In genomic region chr7:101217388-101218235, GRCh38 we compare ENCODE assay signal across 1 cellular context.
TF ChIP-seq lines count a peak whose summit lies in the region.

Gene PLOD3 (minus strand): TSS chr7:101217581. CDS start chr7:101217274, 307 bp downstream.
Gene ZNHIT1 (plus strand): TSS chr7:101218165. CDS start chr7:101218196, 31 bp downstream.

TF ChIP-seq in GM12878, 131 proteins besides CTCF, POLR2A, EP300 and RAD21 (continued from another document):
- TF ChIP-seq CUX1 (IDR thresholded peaks at IDR 0.05; ENCODE audit: insufficient replicate concordance, low read depth, low read length) (no peak), SREBF2 (IDR thresholded peaks at IDR 0.05; ENCODE audit: low read length) (no peak), MYB (IDR thresholded peaks at IDR 0.05; ENCODE audit: borderline replicate concordance, low read depth, low read length) (no peak), HDGF (IDR thresholded peaks at IDR 0.05) (no peak), HDAC2 (IDR thresholded peaks at IDR 0.05) (no peak), TCF7 (IDR thresholded peaks at IDR 0.05; ENCODE audit: borderline replicate concordance) (no peak), SUZ12 (IDR thresholded peaks at IDR 0.05; ENCODE audit: unreplicated experiment) (no peak), SMC3 (IDR thresholded peaks at IDR 0.05; ENCODE audit: borderline replicate concordance, low read length) (no peak), ASH2L (IDR thresholded peaks at IDR 0.05; ENCODE audit: borderline replicate concordance, low read depth) (no peak), ZBTB4 (CRISPR knock-in tag; IDR thresholded peaks at IDR 0.05) (no peak), YY1 (IDR thresholded peaks at IDR 0.05; ENCODE audit: low read depth, low read length) (peak; percentile 99), BRCA1 (IDR thresholded peaks at IDR 0.05; ENCODE audit: low read depth, low read length) (no peak), ZSCAN29 (IDR thresholded peaks at IDR 0.05) (no peak), MTA3 (IDR thresholded peaks at IDR 0.05; ENCODE audit: borderline replicate concordance, low read length) (no peak; the same call in 1 of the 2 replicates), USF1 (IDR thresholded peaks at IDR 0.05; ENCODE audit: borderline replicate concordance, extremely low read length, insufficient read depth, low read depth, low read length) (no peak), GATAD2B (conservative IDR thresholded peaks at IDR 0.05; ENCODE audit: low read depth) (no peak), TBL1XR1 (IDR thresholded peaks at IDR 0.05; ENCODE audit: low read depth, low read length) (0 out of 2 replicates have a peak, but pooled peaks have one; percentile 49), KLF5 (IDR thresholded peaks at IDR 0.05; ENCODE audit: partially characterized antibody) (no peak), ESRRA (IDR thresholded peaks at IDR 0.05; ENCODE audit: low read length) (no peak), CHD1 (IDR thresholded peaks at IDR 0.05; ENCODE audit: low read depth, low read length) (no peak), POU2F2 (IDR thresholded peaks at IDR 0.05; ENCODE audit: borderline replicate concordance, low read depth, low read length) (peak; percentile 24; the same call in 1 of the 3 replicates), SPI1 (IDR thresholded peaks at IDR 0.05; ENCODE audit: borderline replicate concordance, insufficient read depth, low read depth, low read length) (peak; percentile 47; the same call in 1 of the 2 replicates), BCLAF1 (IDR thresholded peaks at IDR 0.05) (no peak), TCF3 (IDR thresholded peaks at IDR 0.05; ENCODE audit: borderline replicate concordance, insufficient read depth, low read depth, low read length) (no peak), ZBTB40 (IDR thresholded peaks at IDR 0.05; ENCODE audit: borderline replicate concordance) (peak; percentile 94), BMI1 (IDR thresholded peaks at IDR 0.05; ENCODE audit: borderline replicate concordance) (peak; percentile 93), NBN (IDR thresholded peaks at IDR 0.05) (peak; percentile 77), HCFC1 (IDR thresholded peaks at IDR 0.05; ENCODE audit: low read length) (peak; percentile 85), RUNX3 (IDR thresholded peaks at IDR 0.05; ENCODE audit: low read length) (peak; percentile 93), NR2C2 (IDR thresholded peaks at IDR 0.05; ENCODE audit: borderline replicate concordance, control insufficient read depth, insufficient read length, low read depth) (no peak), SIN3A (IDR thresholded peaks at IDR 0.05; ENCODE audit: low read depth, low read length) (peak; percentile 84; the same call in 1 of the 2 replicates), ATF2 (IDR thresholded peaks at IDR 0.05; ENCODE audit: low read length) (no peak), CREM (IDR thresholded peaks at IDR 0.05; ENCODE audit: low read depth) (peak; percentile 48; the same call in 1 of the 2 replicates), NFXL1 (IDR thresholded peaks at IDR 0.05; ENCODE audit: borderline replicate concordance) (no peak), EZH2 (IDR thresholded peaks at IDR 0.05; ENCODE audit: borderline replicate concordance, control insufficient read depth, low read depth, low read length) (no peak), PBX3 (IDR thresholded peaks at IDR 0.05; ENCODE audit: insufficient replicate concordance, low read depth, low read length) (no peak), FOS (IDR thresholded peaks at IDR 0.05; ENCODE audit: borderline replicate concordance, extremely low read depth, insufficient read length) (no peak), STAT3 (IDR thresholded peaks at IDR 0.05; ENCODE audit: low read depth, low read length) (no peak), RAD51 (IDR thresholded peaks at IDR 0.05) (no peak)
